Comparison of ENCODE assay signal across 1 cellular context in genomic region chr3:14487086-14487485, GRCh38.
TF ChIP-seq lines count a peak whose summit lies in the region.

No MANE protein-coding gene starts in this region.

TF ChIP-seq in endothelial cell of umbilical vein, 7 proteins besides CTCF, POLR2A, EP300 and RAD21:
- no peak for TF ChIP-seq GATA2 (IDR thresholded peaks at IDR 0.05; ENCODE audit: insufficient read depth, insufficient read length, low read depth, low read length)
- TF ChIP-seq FOS (IDR thresholded peaks at IDR 0.05; ENCODE audit: borderline replicate concordance, insufficient read depth, low read length), result no peak
